Comparison of ENCODE assay signal across 20 cellular contexts in genomic region chr3:14119166-14119510, GRCh38. TPM values are rescaled to one million over a fixed set of nuclear protein-coding genes. Genes with fewer than 3 reads are reported as not detected.
DNase-seq lines count a peak whose midpoint lies in the region; ATAC-seq, FAIRE-seq and TF ChIP-seq lines count a peak whose summit lies in the region.
"Had no signal": no experiment of that assay in that cellular context is flagged by ENCODE, and none has a peak within 500 bp of the region (broad histone marks: within the 10 kb centered on the region; RNA-seq: fewer than 3 reads in every experiment).

No MANE protein-coding gene starts in this region.

- H3K4me2 ChIP-seq in Loucy (ENCODE audit: low read depth, low read length, poor library complexity, severe bottlenecking), result peak overlapping the region; percentile 64

- H3K27me3 ChIP-seq in Loucy (ENCODE audit: insufficient read depth, low read length, poor library complexity, severe bottlenecking) (no peaks in the 10 kb centered on the region), breast epithelium (no peaks in the 10 kb centered on the region), pancreas (no peaks in the 10 kb centered on the region)
- H3K27me3 ChIP-seq: uterus had no signal

- no peak for ATAC-seq in pancreas
- no peak for ATAC-seq in sciatic nerve
- ATAC-seq: T-cell had no signal

- no peak for TF ChIP-seq POLR2A in breast epithelium (IDR thresholded peaks at IDR 0.05)

- H3K9ac ChIP-seq in Loucy (ENCODE audit: low read depth, low read length, poor library complexity, severe bottlenecking), result peak overlapping the region; percentile 45

- H3K79me2 ChIP-seq in Loucy (ENCODE audit: insufficient read depth, low read length), result peaks cover 21% of the 10 kb centered on the region

- H3K4me3 ChIP-seq in Loucy (ENCODE audit: low read length, poor library complexity, severe bottlenecking), result peak overlapping the region; percentile 40
- H3K4me3 ChIP-seq in breast epithelium, result no peak overlapping the region
- H3K4me3 ChIP-seq in pancreas, result no peak overlapping the region
- H3K4me3 ChIP-seq: lung, skin epidermis, uterus had no signal

- no peak overlapping the region; the same call in 1 of the 2 replicates for H2AFZ ChIP-seq in Loucy (ENCODE audit: low read length)

- 0 out of 2 replicates have a peak, but pooled peaks cover 4% of the 10 kb centered on the region for H3F3A ChIP-seq in Loucy (ENCODE audit: low read depth)

- in situ Hi-C loops in G401 (cut with HindIII; ENCODE audit: low sequenced_read_pairs), result no loop called here

- TF ChIP-seq CTCF in Loucy (conservative IDR thresholded peaks at IDR 0.05; ENCODE audit: low read length) (no peak), breast epithelium (IDR thresholded peaks at IDR 0.05) (no peak), pancreas (IDR thresholded peaks at IDR 0.05) (no peak)

- H3K36me3 ChIP-seq in Loucy (ENCODE audit: insufficient read depth, low read length) (peaks cover 14% of the 10 kb centered on the region; the same call in 1 of the 2 replicates), breast epithelium (peaks cover 3% of the 10 kb centered on the region), pancreas (peaks cover 0 to 13% (median 0%) of the 10 kb centered on the region in 3 donors)
- H3K36me3 ChIP-seq: uterus had no signal

- H3K9me3 ChIP-seq in Loucy (ENCODE audit: insufficient read depth, low read depth, low read length) (no peaks in the 10 kb centered on the region), breast epithelium (no peaks in the 10 kb centered on the region), pancreas (no peaks in the 10 kb centered on the region)
- H3K9me3 ChIP-seq: Caco-2, uterus had no signal

- no peak for FAIRE-seq in pancreas (lab: Jason Lieb, UNC)

- H3K4me1 ChIP-seq in Loucy (ENCODE audit: insufficient read depth, low read length, poor library complexity, severe bottlenecking) (peaks cover 58% of the 10 kb centered on the region), breast epithelium (peaks cover 0 to 10% of the 10 kb centered on the region in 2 donors), pancreas (peaks cover 6 to 21% (median 11%) of the 10 kb centered on the region in 3 donors)

- H4K20me1 ChIP-seq in Loucy (ENCODE audit: insufficient read depth, low read length, poor library complexity, severe bottlenecking), result no peaks in the 10 kb centered on the region

- DNase-seq in breast epithelium (ENCODE audit: low spot score in 2 of 2) (no peak), pancreas (no peak), occipital lobe (lab: John Stamatoyannopoulos, UW) (no peak), G401 (ENCODE audit: low spot score) (no peak), sciatic nerve (ENCODE audit: low spot score) (no peak)
- DNase-seq: activated CD4-positive, alpha-beta T cell treated with anti-CD3 and anti-CD28 coated beads, Interleukin-2, amount 50 U/mL, for 4 hours; activated naive CD4-positive, alpha-beta T cell; Caco-2; effector CD8-positive, alpha-beta T cell; H7; head of caudate nucleus; immature natural killer cell; NCI-H1048; NCI-H2081; stimulated activated CD4-positive, alpha-beta T cell treated with anti-CD3 and anti-CD28 coated beads, Interleukin-4, amount 100 ng/mL, for 1 hour; T-cell; uterus had no signal

- intact Hi-C loops in breast epithelium (cut with DNase I; ENCODE audit: low total_unique reads), result no loop called here
- intact Hi-C loops in pancreas (cut with DNase I), result loop anchor here in 1 of 3 donors (10.0 kb wide), 1 partner anchor 224 kb away; no protein-coding TSS in a partner anchor
- intact Hi-C loops in sciatic nerve (cut with DNase I), result no loop called here

- no peaks in the 10 kb centered on the region for H3K9me2 ChIP-seq in Loucy (replicated peaks; ENCODE audit: low read depth, low read length)

- peak overlapping the region; percentile 27 to 51 for H3K27ac ChIP-seq in breast epithelium
- H3K27ac ChIP-seq in pancreas, result peak overlapping the region; percentile 27 to 70 (median 49)
- H3K27ac ChIP-seq: uterus had no signal

- WGBS in pancreas, 2 donors, result 15 to 32% methylated on average over 2 of the region's 2 CpGs

RNA-seq across cellular contexts. Expression of gene CHCHD4, which starts 5.5 kb away (rescaled TPM):
- 10 to 100 TPM; 15.1 to 19.9 (median 17.9) TPM for total RNA-seq in breast epithelium
- 1 to 10 TPM; 3.2 to 6.0 (median 5.3) TPM for total RNA-seq in pancreas
- polyA plus RNA-seq in pancreas, result 1 to 10 TPM; 3.4 to 8.6 TPM
- 8.7 TPM for total RNA-seq in occipital lobe
- total RNA-seq in G401 (2014; rRNA removed; shearing (Covaris generic)), result 15.5 and 26.1 TPM in 2 replicates
- 11.1 TPM for total RNA-seq in sciatic nerve

RNA-seq across cellular contexts. Expression of gene TMEM43, which starts 5.7 kb away (rescaled TPM):
- total RNA-seq in breast epithelium (100 to 1,000 TPM in 1 of 3 donors, 10 to 100 TPM in 2; 90.5 to 170 (median 93.4) TPM), pancreas (10 to 100 TPM; 11.2 to 31.2 (median 17.6) TPM), occipital lobe (44.1 TPM), sciatic nerve (67.7 TPM)
- 10 to 100 TPM; 13.5 to 22.8 TPM for polyA plus RNA-seq in pancreas
- total RNA-seq in G401 (2014; rRNA removed; shearing (Covaris generic)), result 38.6 and 52.1 TPM in 2 replicates

RNA-seq across cellular contexts. Expression of gene XPC, which starts 59.3 kb away (rescaled TPM):
- total RNA-seq in breast epithelium, result 10 to 100 TPM; 57.4 to 74.2 (median 61.3) TPM
- total RNA-seq in pancreas, result 10 to 100 TPM; 14.2 to 29.9 (median 19.5) TPM
- 10 to 100 TPM; 17.2 to 26.7 TPM for polyA plus RNA-seq in pancreas
- total RNA-seq in occipital lobe, result 10.6 TPM
- 41.6 and 52.2 TPM in 2 replicates for total RNA-seq in G401 (2014; rRNA removed; shearing (Covaris generic))
- total RNA-seq in sciatic nerve, result 54.2 TPM

RNA-seq across cellular contexts. Expression of gene LSM3, which starts 59.5 kb away (rescaled TPM):
- total RNA-seq in breast epithelium (10 to 100 TPM; 10.5 to 11.5 (median 11.5) TPM), pancreas (1 to 10 TPM; 3.2 to 5.0 (median 4.3) TPM), occipital lobe (11.1 TPM), sciatic nerve (8.9 TPM)
- polyA plus RNA-seq in pancreas, result 1 to 10 TPM; 3.7 to 7.9 TPM
- 25.2 and 33.1 TPM in 2 replicates for total RNA-seq in G401 (2014; rRNA removed; shearing (Covaris generic))
